8 cellular contexts compared by ENCODE assay signal in the genomic region with DNA sequence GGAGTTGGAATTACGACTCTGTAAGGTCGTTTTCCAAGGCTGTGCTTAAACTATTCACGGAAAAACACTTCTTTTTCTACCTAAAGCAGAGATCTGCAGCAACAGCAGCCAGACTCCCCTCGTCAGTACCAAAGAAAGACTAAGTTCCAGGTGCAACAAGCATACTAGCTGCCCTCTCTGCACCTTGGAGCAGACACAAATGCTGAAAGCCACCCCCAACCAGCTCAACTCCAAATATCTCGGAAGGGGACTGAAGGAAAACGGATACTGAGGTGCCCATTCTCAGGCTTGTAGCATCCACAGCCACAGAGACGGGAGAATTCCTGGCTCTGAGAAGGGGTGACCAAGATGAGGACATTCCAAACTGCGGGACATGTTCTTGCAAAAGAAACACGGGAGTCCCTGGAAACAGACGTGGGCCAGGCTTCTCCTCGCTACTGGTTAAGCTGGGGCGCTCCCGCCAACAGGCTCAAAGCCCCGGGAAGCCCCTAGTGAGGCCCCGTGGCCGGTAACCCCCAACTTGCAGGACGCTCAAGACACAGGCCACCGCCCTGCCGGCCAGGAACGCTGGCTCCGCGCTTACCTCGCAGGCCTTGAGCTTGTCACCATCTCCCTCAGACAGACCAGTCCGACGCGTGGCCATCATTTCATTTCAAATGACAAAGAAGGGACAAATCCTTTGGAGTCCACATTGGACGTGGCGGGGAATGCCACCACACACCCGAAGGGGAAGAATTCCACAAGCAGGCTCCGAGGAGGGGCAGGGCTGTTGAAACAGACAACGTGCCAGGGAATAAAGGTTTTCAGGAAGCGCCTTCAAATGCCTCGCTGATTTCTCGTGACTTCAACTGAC. TPM values are rescaled to one million over a fixed set of nuclear protein-coding genes. Genes with fewer than 3 reads are reported as not detected.
DNase-seq lines count a peak whose midpoint lies in the region; ATAC-seq and TF ChIP-seq lines count a peak whose summit lies in the region.

No MANE protein-coding gene starts in this region.

- H3K27ac ChIP-seq in temporal lobe (ENCODE audit: low read depth, low read length) = peak overlapping the region; percentile 80

- peaks cover 20% of the 10 kb centered on the region for H3K4me1 Mint-ChIP-seq in central memory CD8-positive, alpha-beta T cell

- H3K36me3 Mint-ChIP-seq in central memory CD8-positive, alpha-beta T cell (ENCODE audit: insufficient read depth) = peaks cover 8% of the 10 kb centered on the region

- H3K9me3 Mint-ChIP-seq in central memory CD8-positive, alpha-beta T cell = no peaks in the 10 kb centered on the region

- no peak for TF ChIP-seq POLR2A in lower leg skin (IDR thresholded peaks at IDR 0.05)

- no peak for ATAC-seq in central memory CD8-positive, alpha-beta T cell (replicated peaks; ENCODE audit: extremely low read depth, poor library complexity, severe bottlenecking)
- ATAC-seq in GM18870 (IDR thresholded peaks at IDR 0.05; ENCODE audit: unreplicated experiment) = no peak
- ATAC-seq in HG02610 (IDR thresholded peaks at IDR 0.05; ENCODE audit: unreplicated experiment) = no peak

- DNase-seq in BJ (ENCODE audit: low read depth) (no peak), HuH-7 (ENCODE audit: low spot score) (peak; percentile 35), lower leg skin (ENCODE audit: low spot score in 2 of 2) (peak; percentile 38 to 88), NCI-H510A treated with DMSO at 0.1 percent for 48 hours (lab: John Stamatoyannopoulos, UW) (no peak)
- DNase-seq in central memory CD8-positive, alpha-beta T cell (ENCODE audit: low spot score in 2 of 2) = no peak

- 0 out of 2 replicates have a peak, but pooled peaks cover 1% of the 10 kb centered on the region for H3K36me3 ChIP-seq in BJ (ENCODE audit: control insufficient read depth, insufficient read depth, low read length)

- WGBS in lower leg skin, 2 donors = 27 to 34% methylated on average over 22 to 28 of the region's 34 CpGs

- H3K27me3 ChIP-seq in BJ (ENCODE audit: control insufficient read depth, insufficient read depth, low read length) = no peaks in the 10 kb centered on the region

- H3K4me3 ChIP-seq in BJ (ENCODE audit: low read depth, low read length) (peak overlapping the region; percentile 57), lower leg skin (ENCODE audit: low read depth, poor library complexity, severe bottlenecking) (peak overlapping the region; percentile 33)

- CTCF ChIA-PET in BJ (lab: Yijun Ruan, JAX) = interaction anchor here (0.6 to 1.4 kb wide), 5 partner anchors 14 to 228 kb away, joined by 3 to 5 read pairs (median 3); no protein-coding TSS in a partner anchor

- H3K27ac Mint-ChIP-seq in central memory CD8-positive, alpha-beta T cell (ENCODE audit: low read depth) = no peak overlapping the region

- peak overlapping the region; percentile 89 for H3K4me3 Mint-ChIP-seq in central memory CD8-positive, alpha-beta T cell

- intact Hi-C loops in lower leg skin (cut with DNase I; ENCODE audit: low total_unique reads) = no loop called here

- H3K27me3 Mint-ChIP-seq in central memory CD8-positive, alpha-beta T cell = no peaks in the 10 kb centered on the region

- no peak for TF ChIP-seq CTCF in BJ (IDR thresholded peaks at IDR 0.05; ENCODE audit: insufficient read depth, low read depth, low read length)
- no peak for TF ChIP-seq CTCF in lower leg skin (IDR thresholded peaks at IDR 0.05)

- POLR2A ChIA-PET in BJ (lab: Charles Lee) = no interaction called here

RNA-seq across cellular contexts. Expression of a gene that starts 2.2 kb away (rescaled TPM):
- polyA plus RNA-seq in BJ (2011; rRNA removed) = 75.8 and 99.4 TPM in 2 replicates
- polyA minus RNA-seq in BJ (2011; rRNA and poly(A)+ RNA removed) = 99.2 and 104 TPM in 2 replicates
- total RNA-seq in lower leg skin = 10 to 100 TPM; 26.5 to 43.6 (median 31.6) TPM
- total RNA-seq in temporal lobe = 208 TPM

Comparison
In these comparisons a context has a peak if more than half of its experiments do, and no peak if none do; other contexts are left out.
1. DNase-seq: peak in HuH-7 (single experiment) and lower leg skin (2 of 2); none in BJ (single experiment), central memory CD8-positive, alpha-beta T cell (0 of 2) and NCI-H510A treated with DMSO at 0.1 percent for 48 hours (single experiment).